13 cellular contexts compared by ENCODE assay signal in genomic region chr2:174059178-174059874, GRCh38.
DNase-seq lines count a peak whose midpoint lies in the region; ATAC-seq, FAIRE-seq and TF ChIP-seq lines count a peak whose summit lies in the region.
"Had no signal": no experiment of that assay in that cellular context is flagged by ENCODE, and none has a peak within 500 bp of the region (broad histone marks: within the 10 kb centered on the region; RNA-seq: fewer than 3 reads in every experiment).

No MANE protein-coding gene starts in this region.

- no peaks in the 10 kb centered on the region for H3K36me3 ChIP-seq in MG63
- no peaks in the 10 kb centered on the region for H3K36me3 ChIP-seq in breast epithelium
- no peaks in the 10 kb centered on the region for H3K36me3 ChIP-seq in HepG2 (replicated peaks in 1 of 2; ENCODE audit: control insufficient read depth in 1 of 2, insufficient read depth in 2 of 2, low read length in 2 of 2)

- peak; percentile 19; the same call in 1 of the 3 replicates for ATAC-seq in HepG2
- ATAC-seq in HG02763 (IDR thresholded peaks at IDR 0.05; ENCODE audit: unreplicated experiment), result no peak
- ATAC-seq in HG03280 (IDR thresholded peaks at IDR 0.05; ENCODE audit: unreplicated experiment), result no peak

- no peak overlapping the region for H3K4me2 ChIP-seq in HepG2 (ENCODE audit: low read depth, low read length)

- H2AFZ ChIP-seq in HepG2 (ENCODE audit: low read length), result no peak overlapping the region

- H3K4me3 ChIP-seq in AG10803 (ENCODE audit: low read length) (no peak overlapping the region), MG63 (no peak overlapping the region), breast epithelium (no peak overlapping the region), HepG2 (replicated peaks in 1 of 3; ENCODE audit: insufficient read depth in 1 of 3, low read depth in 2 of 3, low read length in 3 of 3) (no peak overlapping the region)
- H3K4me3 ChIP-seq: coronary artery had no signal

- in situ Hi-C loops in HepG2 (cut with HindIII; ENCODE audit: extremely low pct_ligation_motif_present, low pct_unique_long_range_greater_than_20kb), result no loop called here

- no TSS peak for BruUV-seq in HepG2 (replicated peaks; lab: Mats Ljungman, UMichigan)

- H3K79me2 ChIP-seq in HepG2 (ENCODE audit: insufficient read depth, low read length), result no peaks in the 10 kb centered on the region

- peak overlapping the region; percentile 40 to 45 for H3K27ac ChIP-seq in breast epithelium
- no peak overlapping the region for H3K27ac ChIP-seq in HepG2 (ENCODE audit: extremely low read length, insufficient read depth, low read length)
- H3K27ac ChIP-seq: coronary artery had no signal

- POLR2A ChIA-PET in HepG2 (lab: Yijun Ruan, JAX), result no interaction called here

- no peak overlapping the region for H3K9ac ChIP-seq in HepG2 (ENCODE audit: insufficient read depth, low read depth, low read length)

- FAIRE-seq in HepG2 (lab: Jason Lieb, UNC), result no peak

- WGBS in HepG2 (ENCODE audit: low lambda C conversion rate), result 52% methylated on average over 6 of the region's 6 CpGs

- no peak for TF ChIP-seq POLR2A in breast epithelium (IDR thresholded peaks at IDR 0.05)
- TF ChIP-seq POLR2A in HepG2 (IDR thresholded peaks at IDR 0.05; ENCODE audit: insufficient read depth in 1 of 2, low read depth in 2 of 2, low read length in 2 of 2), result no peak

- H3K4me1 ChIP-seq in breast epithelium, result no peaks in the 10 kb centered on the region
- peaks cover 14% of the 10 kb centered on the region for H3K4me1 ChIP-seq in HepG2 (ENCODE audit: insufficient read depth, low read length)

- DNase-seq in AG10803 (ENCODE audit: low read depth) (peak; percentile 68), MG63 (peak; percentile 69), breast epithelium (ENCODE audit: low spot score in 2 of 2) (no peak), HepG2 (ENCODE audit: low spot score) (peak; percentile 27), D341Med (ENCODE audit: low spot score) (no peak), cerebellar cortex (ENCODE audit: low spot score) (no peak)
- DNase-seq: activated T-cell treated with anti-CD3 and anti-CD28 coated beads, Interleukin-2, amount 50 U/mL, for 48 hours; CD4-positive, CD25-positive, alpha-beta regulatory T cell; GOT3; stimulated activated naive CD4-positive, alpha-beta T cell had no signal

- TF ChIP-seq CTCF in AG10803 (conservative IDR thresholded peaks at IDR 0.05; ENCODE audit: low read length), result no peak
- no peak for TF ChIP-seq CTCF in breast epithelium (IDR thresholded peaks at IDR 0.05)
- no peak for TF ChIP-seq CTCF in HepG2 (CRISPR knock-in tag; IDR thresholded peaks at IDR 0.05)

- H3K27me3 ChIP-seq in MG63 (no peaks in the 10 kb centered on the region), breast epithelium (no peaks in the 10 kb centered on the region), HepG2 (ENCODE audit: control insufficient read depth in 1 of 2, insufficient read depth in 2 of 2, low read length in 2 of 2) (no peaks in the 10 kb centered on the region)

- CTCF ChIA-PET in HepG2 (lab: Yijun Ruan, JAX; ENCODE audit: low intra/inter-chr PET ratio, low total read pairs), result no interaction called here

- no peaks in the 10 kb centered on the region for H3K9me3 ChIP-seq in MG63
- no peaks in the 10 kb centered on the region for H3K9me3 ChIP-seq in breast epithelium
- no peaks in the 10 kb centered on the region for H3K9me3 ChIP-seq in HepG2 (ENCODE audit: low read length)

- no peak for TF ChIP-seq RAD21 in HepG2 (CRISPR knock-in tag; IDR thresholded peaks at IDR 0.05)

- no peaks in the 10 kb centered on the region for H4K20me1 ChIP-seq in HepG2 (ENCODE audit: insufficient read depth, low read length)

- TF ChIP-seq EP300 in HepG2 (IDR thresholded peaks at IDR 0.05; ENCODE audit: low read depth in 2 of 2, low read length in 2 of 2), result no peak
- TF ChIP-seq EP300 in HepG2 (CRISPR knock-in tag; IDR thresholded peaks at IDR 0.05; ENCODE audit: borderline replicate concordance), result no peak

- intact Hi-C loops in breast epithelium (cut with DNase I; ENCODE audit: low total_unique reads), result no loop called here
- intact Hi-C loops in HepG2 (cut with micrococcal nuclease; ENCODE audit: unreplicated experiment), result no loop called here

TF ChIP-seq in HepG2, 621 proteins besides CTCF, POLR2A, EP300 and RAD21 (continues in another document):
- TF ChIP-seq ZBTB4 (CRISPR knock-in tag; IDR thresholded peaks at IDR 0.05; ENCODE audit: borderline replicate concordance), result no peak
- TF ChIP-seq GMEB2 (CRISPR knock-in tag; IDR thresholded peaks at IDR 0.05; ENCODE audit: low read depth), result no peak
- TF ChIP-seq SALL2 (CRISPR knock-in tag; IDR thresholded peaks at IDR 0.05), result no peak
- TF ChIP-seq AHR (CRISPR knock-in tag; IDR thresholded peaks at IDR 0.05), result no peak
- peak; percentile 99 for TF ChIP-seq MNT (IDR thresholded peaks at IDR 0.05)
- no peak for TF ChIP-seq FOXP1 (IDR thresholded peaks at IDR 0.05)
- peak; percentile 20; the same call in 1 of the 2 replicates for TF ChIP-seq FOXP1 (CRISPR knock-in tag; IDR thresholded peaks at IDR 0.05)
- TF ChIP-seq ARID5B (CRISPR knock-in tag; IDR thresholded peaks at IDR 0.05), result peak; percentile 26; the same call in 1 of the 2 replicates

Comparison
In these comparisons a context has a peak if more than half of its experiments do, and no peak if none do; other contexts are left out.
1. DNase-seq: peak in AG10803 (single experiment), MG63 (single experiment) and HepG2 (single experiment); none in breast epithelium (0 of 2), D341Med (single experiment) and cerebellar cortex (single experiment).